In genomic region chr7:105067691-105068090, GRCh38 we compare ENCODE assay signal across 20 cellular contexts. TPM values are rescaled to one million over a fixed set of nuclear protein-coding genes. Genes with fewer than 3 reads are reported as not detected.
DNase-seq lines count a peak whose midpoint lies in the region; ATAC-seq and TF ChIP-seq lines count a peak whose summit lies in the region.
"Had no signal": no experiment of that assay in that cellular context is flagged by ENCODE, and none has a peak within 500 bp of the region (broad histone marks: within the 10 kb centered on the region; RNA-seq: fewer than 3 reads in every experiment).

No MANE protein-coding gene starts in this region.

- no peak overlapping the region for H3K27ac ChIP-seq in CD4-positive, alpha-beta memory T cell (ENCODE audit: low read depth, low read length)
- peak overlapping the region; percentile 17 for H3K27ac ChIP-seq in neutrophil
- H3K27ac ChIP-seq in hepatocyte: no peak overlapping the region
- H3K27ac ChIP-seq: PC-9, RWPE1 had no signal

- POLR2A ChIA-PET in activated CD4-positive, alpha-beta T cell treated with anti-CD3 and anti-CD28 coated beads for 36 hours (lab: Charles Lee): no interaction called here
- POLR2A ChIA-PET in CD4-positive, alpha-beta memory T cell (lab: Charles Lee; ENCODE audit: partially characterized antibody): no interaction called here

- no peak overlapping the region for H3K4me3 ChIP-seq in CD4-positive, alpha-beta memory T cell (ENCODE audit: low read length in 2 of 2)
- no peak overlapping the region for H3K4me3 ChIP-seq in neutrophil (ENCODE audit: low read depth in 1 of 2, low read length in 1 of 2)
- no peak overlapping the region for H3K4me3 ChIP-seq in hepatocyte
- H3K4me3 ChIP-seq: GM23338, PC-9 had no signal

- H3K9me3 ChIP-seq in CD4-positive, alpha-beta memory T cell (ENCODE audit: control insufficient read depth in 1 of 2, low read length in 2 of 2): no peaks in the 10 kb centered on the region
- H3K9me3 ChIP-seq in neutrophil: no peaks in the 10 kb centered on the region
- H3K9me3 ChIP-seq in hepatocyte (ENCODE audit: low read depth): no peaks in the 10 kb centered on the region

- no peaks in the 10 kb centered on the region for H3K9me3 Mint-ChIP-seq in activated CD4-positive, alpha-beta T cell treated with anti-CD3 and anti-CD28 coated beads for 36 hours (ENCODE audit: low read depth)
- H3K9me3 Mint-ChIP-seq in CD4-positive, alpha-beta memory T cell: peaks cover 0 to 2% (median 0%) of the 10 kb centered on the region in 8 donors
- no peaks in the 10 kb centered on the region for H3K9me3 Mint-ChIP-seq in chondrocyte (ENCODE audit: low read depth)
- H3K9me3 Mint-ChIP-seq: CD14-positive monocyte, GM23338 had no signal

- H3K79me2 ChIP-seq in hepatocyte: peaks cover 73% of the 10 kb centered on the region

- intact Hi-C loops in activated CD4-positive, alpha-beta T cell treated with anti-CD3 and anti-CD28 coated beads for 36 hours (cut with DNase I, micrococcal nuclease): no loop called here
- intact Hi-C loops in CD4-positive, alpha-beta memory T cell (cut with micrococcal nuclease): loop anchor here (2.0 kb wide), 1 partner anchor 13 kb away; no protein-coding TSS in a partner anchor

- H3K4me3 Mint-ChIP-seq in activated CD4-positive, alpha-beta T cell treated with anti-CD3 and anti-CD28 coated beads for 36 hours: no peak overlapping the region
- no peak overlapping the region for H3K4me3 Mint-ChIP-seq in CD4-positive, alpha-beta memory T cell
- H3K4me3 Mint-ChIP-seq in chondrocyte (ENCODE audit: unreplicated experiment): no peak overlapping the region
- H3K4me3 Mint-ChIP-seq: CD14-positive monocyte, GM23338 had no signal

- H3K27me3 Mint-ChIP-seq in activated CD4-positive, alpha-beta T cell treated with anti-CD3 and anti-CD28 coated beads for 36 hours: no peaks in the 10 kb centered on the region
- no peaks in the 10 kb centered on the region for H3K27me3 Mint-ChIP-seq in CD4-positive, alpha-beta memory T cell
- H3K27me3 Mint-ChIP-seq in chondrocyte (ENCODE audit: low read depth): no peaks in the 10 kb centered on the region

- H3K27ac Mint-ChIP-seq in activated CD4-positive, alpha-beta T cell treated with anti-CD3 and anti-CD28 coated beads for 36 hours: peak overlapping the region; percentile 51
- H3K27ac Mint-ChIP-seq in CD4-positive, alpha-beta memory T cell: peak overlapping the region in 4 of 7 donors; percentile 32 to 72 (median 52)
- peak overlapping the region; percentile 17 for H3K27ac Mint-ChIP-seq in chondrocyte (ENCODE audit: unreplicated experiment)
- H3K27ac Mint-ChIP-seq: GM23338 had no signal

- CTCF ChIA-PET in activated CD4-positive, alpha-beta T cell treated with anti-CD3 and anti-CD28 coated beads for 36 hours (lab: Charles Lee): interaction anchor here (0.6 to 0.7 kb wide), 2 partner anchors 281 to 369 kb away, joined by 3 read pairs; no protein-coding TSS in a partner anchor
- CTCF ChIA-PET in CD4-positive, alpha-beta memory T cell (lab: Charles Lee; ENCODE audit: partially characterized antibody): interaction anchor here (0.7 to 2.3 kb wide), 2 partner anchors 9 to 86 kb away, joined by 4 to 6 read pairs; no protein-coding TSS in a partner anchor

- H3K4me2 ChIP-seq in hepatocyte: no peak overlapping the region
- H3K4me2 ChIP-seq: GM23338, PC-9 had no signal

- TF ChIP-seq CTCF in chondrocyte (IDR thresholded peaks at IDR 0.05): no peak
- no peak for TF ChIP-seq CTCF in neutrophil (IDR thresholded peaks at IDR 0.05)
- TF ChIP-seq CTCF in hepatocyte (IDR thresholded peaks at IDR 0.05; ENCODE audit: poor library complexity): no peak

- H3K4me1 ChIP-seq in CD4-positive, alpha-beta memory T cell (ENCODE audit: insufficient read depth, low read length): peaks cover 14% of the 10 kb centered on the region
- H3K4me1 ChIP-seq in neutrophil (ENCODE audit: control insufficient read depth in 1 of 2, insufficient read depth in 1 of 2, low read depth in 1 of 2, low read length in 1 of 2): no peaks in the 10 kb centered on the region
- H3K4me1 ChIP-seq in hepatocyte (ENCODE audit: insufficient read depth): no peaks in the 10 kb centered on the region

- DNase-seq in activated CD4-positive, alpha-beta T cell treated with anti-CD3 and anti-CD28 coated beads for 36 hours: no peak
- DNase-seq in activated CD4-positive, alpha-beta T cell treated with anti-CD3 and anti-CD28 coated beads, Interleukin-2, amount 50 U/mL, for 1 hour: no peak
- no peak for DNase-seq in CD4-positive, alpha-beta memory T cell
- DNase-seq in chondrocyte (ENCODE audit: low spot score): no peak
- DNase-seq in hepatocyte (ENCODE audit: low spot score): no peak
- DNase-seq in MV-4-11 (lab: John Stamatoyannopoulos, UW): no peak
- DNase-seq: 8988T, COR-L47, DMS 273 treated with DMSO at 0.1 percent for 48 hours, GDM1, NCI-H1105, NCI-H187, NCI-H226, NCI-H524 treated with DMSO at 0.1 percent for 48 hours, PC-9 had no signal

- no peak for ATAC-seq in activated CD4-positive, alpha-beta T cell treated with anti-CD3 and anti-CD28 coated beads for 36 hours
- no peak for ATAC-seq in GM21447 (IDR thresholded peaks at IDR 0.05; ENCODE audit: unreplicated experiment)
- ATAC-seq: GM23338 had no signal

- H3K27me3 ChIP-seq in CD4-positive, alpha-beta memory T cell (ENCODE audit: insufficient read depth, low read length): no peaks in the 10 kb centered on the region
- H3K27me3 ChIP-seq in neutrophil: no peaks in the 10 kb centered on the region
- H3K27me3 ChIP-seq in hepatocyte: no peaks in the 10 kb centered on the region

- H4K20me1 ChIP-seq in hepatocyte (ENCODE audit: insufficient read depth, poor library complexity, severe bottlenecking): peaks cover 31% of the 10 kb centered on the region

- peaks cover 25% of the 10 kb centered on the region for H3K4me1 Mint-ChIP-seq in activated CD4-positive, alpha-beta T cell treated with anti-CD3 and anti-CD28 coated beads for 36 hours
- peaks cover 14 to 31% (median 25%) of the 10 kb centered on the region in 4 donors for H3K4me1 Mint-ChIP-seq in CD4-positive, alpha-beta memory T cell
- H3K4me1 Mint-ChIP-seq in chondrocyte (ENCODE audit: low read depth): peaks cover 10% of the 10 kb centered on the region
- H3K4me1 Mint-ChIP-seq: CD14-positive monocyte had no signal

- WGBS in hepatocyte (ENCODE audit: low lambda C conversion rate, missing lambda C conversion rate): 96% methylated on average over 5 of the region's 5 CpGs

- peaks cover 58% of the 10 kb centered on the region for H3K36me3 ChIP-seq in CD4-positive, alpha-beta memory T cell (ENCODE audit: insufficient read depth, low read length)
- H3K36me3 ChIP-seq in neutrophil (peaks cover 82% of the 10 kb centered on the region), hepatocyte (replicated peaks; ENCODE audit: insufficient read depth, low read depth) (no peaks in the 10 kb centered on the region)

- peaks cover 61% of the 10 kb centered on the region for H3K36me3 Mint-ChIP-seq in activated CD4-positive, alpha-beta T cell treated with anti-CD3 and anti-CD28 coated beads for 36 hours (ENCODE audit: low read depth)
- H3K36me3 Mint-ChIP-seq in CD4-positive, alpha-beta memory T cell: peaks cover 28 to 74% of the 10 kb centered on the region in 2 donors
- peaks cover 34% of the 10 kb centered on the region for H3K36me3 Mint-ChIP-seq in chondrocyte (ENCODE audit: low read depth)

- no peaks in the 10 kb centered on the region for H3K9me2 ChIP-seq in hepatocyte (replicated peaks; ENCODE audit: insufficient read depth)

- no peak overlapping the region for H2AFZ ChIP-seq in hepatocyte
- H2AFZ ChIP-seq: GM23338, PC-9 had no signal

RNA-seq across cellular contexts. Expression of gene KMT2E, which starts 53.7 kb away (rescaled TPM):
- total RNA-seq in activated CD4-positive, alpha-beta T cell treated with anti-CD3 and anti-CD28 coated beads for 36 hours: 10 to 100 TPM; 94.4 to 99.3 TPM
- total RNA-seq in CD4-positive, alpha-beta memory T cell: 100 to 1,000 TPM; 213 to 224 TPM
- 100 to 1,000 TPM; 109 to 244 TPM for polyA plus RNA-seq in CD4-positive, alpha-beta memory T cell
- total RNA-seq in chondrocyte (59.6 to 63.1 TPM (median 59.9 TPM) in 3 replicates), hepatocyte (65.8 and 69.7 TPM in 2 replicates)
- 70.8 and 80.7 TPM in 2 replicates for polyA plus RNA-seq in hepatocyte
